7 cellular contexts compared by ENCODE assay signal in genomic region chr5:133170756-133171387, GRCh38.
DNase-seq lines count a peak whose midpoint lies in the region; ATAC-seq, FAIRE-seq and TF ChIP-seq lines count a peak whose summit lies in the region.
"Not testable (repeated sequence)": the region's sequence is repeated elsewhere in the genome, so short reads cannot be mapped to it uniquely, and the experiment has no call there.

No MANE protein-coding gene starts in this region.

- not testable (repeated sequence) for TF ChIP-seq EP300 in HepG2 (IDR thresholded peaks at IDR 0.05; ENCODE audit: low read depth in 2 of 2, low read length in 2 of 2); HepG2 (CRISPR knock-in tag; IDR thresholded peaks at IDR 0.05; ENCODE audit: borderline replicate concordance)

- peak overlapping the region; percentile 18; the same call in 1 of the 2 replicates for H3K4me2 ChIP-seq in HepG2 (ENCODE audit: low read depth, low read length)

- peaks cover 20% of the 10 kb centered on the region for H3K9me3 Mint-ChIP-seq in WTC11
- H3K9me3 Mint-ChIP-seq in activated naive CD4-positive, alpha-beta T cell treated with anti-CD3 and anti-CD28 coated beads, Interleukin-2, amount 10 ng/mL, durations not matched to agents 7 days and 5 days: peaks cover 28% of the 10 kb centered on the region

- H3K36me3 Mint-ChIP-seq in WTC11: not testable (repeated sequence)
- H3K36me3 Mint-ChIP-seq in activated naive CD4-positive, alpha-beta T cell treated with anti-CD3 and anti-CD28 coated beads, Interleukin-2, amount 10 ng/mL, durations not matched to agents 7 days and 5 days: peaks cover 32% of the 10 kb centered on the region

- TF ChIP-seq RAD21 in HepG2 (CRISPR knock-in tag; IDR thresholded peaks at IDR 0.05): not testable (repeated sequence)

- H3K27ac ChIP-seq in HEK293 (ENCODE audit: extremely low read depth, low read depth, low read length); HepG2 (ENCODE audit: extremely low read length, insufficient read depth, low read length): not testable (repeated sequence)

- FAIRE-seq in HepG2 (lab: Jason Lieb, UNC): not testable (repeated sequence)

- CTCF ChIA-PET in HEK293 (lab: Yijun Ruan, JAX); WTC11 (lab: Charles Lee); HepG2 (lab: Yijun Ruan, JAX; ENCODE audit: low intra/inter-chr PET ratio, low total read pairs): not testable (repeated sequence)
- CTCF ChIA-PET in activated naive CD4-positive, alpha-beta T cell treated with anti-CD3 and anti-CD28 coated beads, Interleukin-2, amount 10 ng/mL, durations not matched to agents 7 days and 5 days (lab: Charles Lee): interaction anchor here (0.8 to 1.0 kb wide), 2 partner anchors 60 to 253 kb away, joined by 3 read pairs; no protein-coding TSS in a partner anchor

- H3K27ac Mint-ChIP-seq in WTC11: not testable (repeated sequence)
- peak overlapping the region; percentile 88 for H3K27ac Mint-ChIP-seq in activated naive CD4-positive, alpha-beta T cell treated with anti-CD3 and anti-CD28 coated beads, Interleukin-2, amount 10 ng/mL, durations not matched to agents 7 days and 5 days

- not testable (repeated sequence) for H3K4me3 Mint-ChIP-seq in WTC11
- H3K4me3 Mint-ChIP-seq in activated naive CD4-positive, alpha-beta T cell treated with anti-CD3 and anti-CD28 coated beads, Interleukin-2, amount 10 ng/mL, durations not matched to agents 7 days and 5 days: peak overlapping the region; percentile 62

- not testable (repeated sequence) for H3K79me2 ChIP-seq in HepG2 (ENCODE audit: insufficient read depth, low read length)

- not testable (repeated sequence) for H3K4me3 ChIP-seq in HEK293 (ENCODE audit: low read depth, low read length); HepG2 (replicated peaks in 1 of 3; ENCODE audit: insufficient read depth in 1 of 3, low read depth in 2 of 3, low read length in 3 of 3)

- in situ Hi-C loops in HepG2 (cut with HindIII; ENCODE audit: extremely low pct_ligation_motif_present, low pct_unique_long_range_greater_than_20kb): not testable (repeated sequence)

- not testable (repeated sequence) for TF ChIP-seq CTCF in HEK293 (tag by site-specific recombination; IDR thresholded peaks at IDR 0.05); WTC11 (IDR thresholded peaks at IDR 0.05); HepG2 (CRISPR knock-in tag; IDR thresholded peaks at IDR 0.05)

- peak; percentile 65 for DNase-seq in NCI-H69 (lab: John Stamatoyannopoulos, UW)
- DNase-seq in WTC11 (ENCODE audit: low spot score): peak; percentile 31
- DNase-seq in activated CD8-positive, alpha-beta memory T cell treated with anti-CD3 and anti-CD28 coated beads, Interleukin-2, amount 50 U/mL, for 48 hours: peak; percentile 59
- peak; percentile 92 for DNase-seq in activated naive CD4-positive, alpha-beta T cell treated with anti-CD3 and anti-CD28 coated beads, Interleukin-2, amount 10 ng/mL, durations not matched to agents 7 days and 5 days
- DNase-seq in HepG2 (ENCODE audit: low spot score): peak; percentile 6
- peak; percentile 12 to 26 (median 20) for DNase-seq in stimulated activated CD4-positive, alpha-beta T cell treated with anti-CD3 and anti-CD28 coated beads, TNF-alpha, amount 100 ng/mL, for 24 hours (ENCODE audit: low read depth in 3 of 3)

- ATAC-seq in WTC11, HepG2: not testable (repeated sequence)

- not testable (repeated sequence) for BruUV-seq in HepG2 (replicated peaks; lab: Mats Ljungman, UMichigan)

- POLR2A ChIA-PET in HEK293 (lab: Yijun Ruan, JAX); WTC11 (lab: Charles Lee); HepG2 (lab: Yijun Ruan, JAX): not testable (repeated sequence)

- 25% methylated on average over 7 of the region's 9 CpGs for WGBS in HepG2 (ENCODE audit: low lambda C conversion rate)

- not testable (repeated sequence) for H3K4me1 Mint-ChIP-seq in WTC11
- peaks cover 31% of the 10 kb centered on the region for H3K4me1 Mint-ChIP-seq in activated naive CD4-positive, alpha-beta T cell treated with anti-CD3 and anti-CD28 coated beads, Interleukin-2, amount 10 ng/mL, durations not matched to agents 7 days and 5 days

- H3K36me3 ChIP-seq in HEK293 (ENCODE audit: control insufficient read depth in 2 of 2, insufficient read depth in 1 of 2, low read length in 2 of 2); HepG2 (replicated peaks in 1 of 2; ENCODE audit: control insufficient read depth in 1 of 2, insufficient read depth in 2 of 2, low read length in 2 of 2): not testable (repeated sequence)

- H4K20me1 ChIP-seq in HepG2 (ENCODE audit: insufficient read depth, low read length): not testable (repeated sequence)

- intact Hi-C loops in HepG2 (cut with micrococcal nuclease; ENCODE audit: unreplicated experiment): not testable (repeated sequence)

- H3K9ac ChIP-seq in HepG2 (ENCODE audit: insufficient read depth, low read depth, low read length): not testable (repeated sequence)

- H3K27me3 ChIP-seq in HepG2 (ENCODE audit: control insufficient read depth in 1 of 2, insufficient read depth in 2 of 2, low read length in 2 of 2): not testable (repeated sequence)

- not testable (repeated sequence) for H3K4me1 ChIP-seq in HEK293 (ENCODE audit: control insufficient read depth, insufficient read depth, low read length); HepG2 (ENCODE audit: insufficient read depth, low read length)

- peaks cover 11% of the 10 kb centered on the region for H3K27me3 Mint-ChIP-seq in WTC11 (ENCODE audit: low read depth)
- H3K27me3 Mint-ChIP-seq in activated naive CD4-positive, alpha-beta T cell treated with anti-CD3 and anti-CD28 coated beads, Interleukin-2, amount 10 ng/mL, durations not matched to agents 7 days and 5 days: peaks cover 12% of the 10 kb centered on the region

- H3K9me3 ChIP-seq in HEK293 (ENCODE audit: control insufficient read depth, insufficient read depth, low read depth, low read length); HepG2 (ENCODE audit: low read length): not testable (repeated sequence)

- not testable (repeated sequence) for H2AFZ ChIP-seq in HepG2 (ENCODE audit: low read length)

- not testable (repeated sequence) for TF ChIP-seq POLR2A in HepG2 (IDR thresholded peaks at IDR 0.05; ENCODE audit: insufficient read depth in 1 of 2, low read depth in 2 of 2, low read length in 2 of 2)

TF ChIP-seq in HEK293, 187 proteins besides CTCF, POLR2A, EP300 and RAD21:
- TF ChIP-seq KLF1 (tag by site-specific recombination; IDR thresholded peaks at IDR 0.05): peak; percentile 88

TF ChIP-seq in HepG2, 621 proteins besides CTCF, POLR2A, EP300 and RAD21:
- peak; percentile 47; the same call in 1 of the 2 replicates for TF ChIP-seq SP5 (CRISPR knock-in tag; IDR thresholded peaks at IDR 0.05; ENCODE audit: borderline replicate concordance, low read depth)
- TF ChIP-seq, protein P1, sequence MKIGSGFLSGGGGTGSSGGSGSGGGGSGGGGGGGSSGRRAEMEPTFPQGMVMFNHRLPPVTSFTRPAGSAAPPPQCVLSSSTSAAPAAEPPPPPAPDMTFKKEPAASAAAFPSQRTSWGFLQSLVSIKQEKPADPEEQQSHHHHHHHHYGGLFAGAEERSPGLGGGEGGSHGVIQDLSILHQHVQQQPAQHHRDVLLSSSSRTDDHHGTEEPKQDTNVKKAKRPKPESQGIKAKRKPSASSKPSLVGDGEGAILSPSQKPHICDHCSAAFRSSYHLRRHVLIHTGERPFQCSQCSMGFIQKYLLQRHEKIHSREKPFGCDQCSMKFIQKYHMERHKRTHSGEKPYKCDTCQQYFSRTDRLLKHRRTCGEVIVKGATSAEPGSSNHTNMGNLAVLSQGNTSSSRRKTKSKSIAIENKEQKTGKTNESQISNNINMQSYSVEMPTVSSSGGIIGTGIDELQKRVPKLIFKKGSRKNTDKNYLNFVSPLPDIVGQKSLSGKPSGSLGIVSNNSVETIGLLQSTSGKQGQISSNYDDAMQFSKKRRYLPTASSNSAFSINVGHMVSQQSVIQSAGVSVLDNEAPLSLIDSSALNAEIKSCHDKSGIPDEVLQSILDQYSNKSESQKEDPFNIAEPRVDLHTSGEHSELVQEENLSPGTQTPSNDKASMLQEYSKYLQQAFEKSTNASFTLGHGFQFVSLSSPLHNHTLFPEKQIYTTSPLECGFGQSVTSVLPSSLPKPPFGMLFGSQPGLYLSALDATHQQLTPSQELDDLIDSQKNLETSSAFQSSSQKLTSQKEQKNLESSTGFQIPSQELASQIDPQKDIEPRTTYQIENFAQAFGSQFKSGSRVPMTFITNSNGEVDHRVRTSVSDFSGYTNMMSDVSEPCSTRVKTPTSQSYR (CRISPR knock-in tag; IDR thresholded peaks at IDR 0.05; ENCODE audit: borderline replicate concordance): peak; percentile 36; the same call in 1 of the 2 replicates
- not testable (repeated sequence) for TF ChIP-seq FOXA1, SOX13 (IDR thresholded peaks at IDR 0.05)
- peak; percentile 29; the same call in 1 of the 2 replicates for TF ChIP-seq FOXA1 (CRISPR knock-in tag; IDR thresholded peaks at IDR 0.05)
- peak in 1 of 2 experiments; percentile 34; a peak in 2 of 4 replicates for TF ChIP-seq SOX13 (CRISPR knock-in tag; conservative IDR thresholded peaks at IDR 0.05 in 1 of 2, IDR thresholded peaks at IDR 0.05 in 1 of 2)

Comparison
In these comparisons a context has a peak if more than half of its experiments do, and no peak if none do; other contexts are left out.
1. DNase-seq: peak in every context shown above with its lines; median percentile 92 in activated naive CD4-positive, alpha-beta T cell treated with anti-CD3 and anti-CD28 coated beads, Interleukin-2, amount 10 ng/mL, durations not matched to agents 7 days and 5 days; 65 in NCI-H69; 59 in activated CD8-positive, alpha-beta memory T cell treated with anti-CD3 and anti-CD28 coated beads, Interleukin-2, amount 50 U/mL, for 48 hours; 31 in WTC11; 20 in stimulated activated CD4-positive, alpha-beta T cell treated with anti-CD3 and anti-CD28 coated beads, TNF-alpha, amount 100 ng/mL, for 24 hours; 6 in HepG2.